ENCODE assay signal across 8 cellular contexts in the genomic region with DNA sequence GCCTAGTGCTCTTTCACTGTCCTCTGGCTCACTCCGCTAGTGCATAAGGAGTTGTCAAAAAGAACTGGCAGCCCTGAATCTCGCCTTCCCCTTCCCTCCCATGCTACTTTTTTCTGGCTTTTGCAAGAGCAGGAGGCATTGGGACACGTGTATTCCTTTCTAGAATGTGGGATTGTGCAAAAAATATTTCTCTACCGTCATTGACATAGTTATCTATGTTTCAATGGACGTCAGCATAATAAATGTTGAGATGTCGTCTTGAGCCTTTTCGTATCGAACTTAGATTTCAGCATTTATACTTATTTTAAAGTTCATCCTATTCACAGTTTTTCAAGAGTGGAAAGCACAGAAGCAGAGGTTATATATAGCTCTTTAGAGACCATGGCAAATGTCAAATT. TPM values are rescaled to one million over a fixed set of nuclear protein-coding genes. Genes with fewer than 3 reads are reported as not detected.
DNase-seq lines count a peak whose midpoint lies in the region; ATAC-seq, FAIRE-seq and TF ChIP-seq lines count a peak whose summit lies in the region.

No MANE protein-coding gene starts in this region.

- no peaks in the 10 kb centered on the region for H3K4me1 ChIP-seq in thymus (ENCODE audit: control insufficient read depth, insufficient read depth, low read length)

- peak overlapping the region; percentile 98 for H3K4me3 Mint-ChIP-seq in activated CD8-positive, alpha-beta memory T cell treated with anti-CD3 and anti-CD28 coated beads, Interleukin-2, amount 10 ng/mL, durations not matched to agents 7 days and 5 days

- no peaks in the 10 kb centered on the region for H3K36me3 ChIP-seq in thymus (ENCODE audit: control insufficient read depth, insufficient read depth)

- no peak for ATAC-seq in activated CD8-positive, alpha-beta memory T cell treated with anti-CD3 and anti-CD28 coated beads, Interleukin-2, amount 10 ng/mL, durations not matched to agents 7 days and 5 days
- ATAC-seq in HG02981 (IDR thresholded peaks at IDR 0.05; ENCODE audit: unreplicated experiment) (no peak), GM18498 (IDR thresholded peaks at IDR 0.05; ENCODE audit: unreplicated experiment) (no peak)

- no peaks in the 10 kb centered on the region for H3K9me3 ChIP-seq in thymus (ENCODE audit: control insufficient read depth)

- 9 to 12% methylated on average over 8 of the region's 8 CpGs for WGBS in lower leg skin, 2 donors
- WGBS in thymus, result 25% methylated on average over 8 of the region's 8 CpGs

- H3K36me3 Mint-ChIP-seq in activated CD8-positive, alpha-beta memory T cell treated with anti-CD3 and anti-CD28 coated beads, Interleukin-2, amount 10 ng/mL, durations not matched to agents 7 days and 5 days, result peaks cover 24% of the 10 kb centered on the region

- in situ Hi-C loops in astrocyte of the spinal cord (cut with HindIII; ENCODE audit: low sequenced_read_pairs), result no loop called here

- peak overlapping the region; percentile 86 for H3K27ac ChIP-seq in thymus (ENCODE audit: low read depth)

- H3K9me3 Mint-ChIP-seq in activated CD8-positive, alpha-beta memory T cell treated with anti-CD3 and anti-CD28 coated beads, Interleukin-2, amount 10 ng/mL, durations not matched to agents 7 days and 5 days (ENCODE audit: low read depth), result no peaks in the 10 kb centered on the region

- H3K4me3 ChIP-seq in astrocyte of the spinal cord (ENCODE audit: low read depth, low read length) (peak overlapping the region; percentile 69), lower leg skin (ENCODE audit: low read depth, poor library complexity, severe bottlenecking) (peak overlapping the region; percentile 38), thymus (ENCODE audit: low read length) (peak overlapping the region; percentile 70)

- peaks cover 3% of the 10 kb centered on the region for H3K27me3 Mint-ChIP-seq in activated CD8-positive, alpha-beta memory T cell treated with anti-CD3 and anti-CD28 coated beads, Interleukin-2, amount 10 ng/mL, durations not matched to agents 7 days and 5 days

- peak overlapping the region; percentile 99 for H3K27ac Mint-ChIP-seq in activated CD8-positive, alpha-beta memory T cell treated with anti-CD3 and anti-CD28 coated beads, Interleukin-2, amount 10 ng/mL, durations not matched to agents 7 days and 5 days

- H3K27me3 ChIP-seq in thymus (ENCODE audit: control insufficient read depth, insufficient read depth), result no peaks in the 10 kb centered on the region

- TF ChIP-seq POLR2A in lower leg skin (IDR thresholded peaks at IDR 0.05), result no peak
- no peak for TF ChIP-seq POLR2A in H54 (IDR thresholded peaks at IDR 0.05; ENCODE audit: low read depth, low read length)

- H3K4me1 Mint-ChIP-seq in activated CD8-positive, alpha-beta memory T cell treated with anti-CD3 and anti-CD28 coated beads, Interleukin-2, amount 10 ng/mL, durations not matched to agents 7 days and 5 days, result peaks cover 36% of the 10 kb centered on the region

- no peak for DNase-seq in activated CD8-positive, alpha-beta memory T cell treated with anti-CD3 and anti-CD28 coated beads, Interleukin-2, amount 10 ng/mL, durations not matched to agents 7 days and 5 days
- no peak for DNase-seq in activated CD8-positive, alpha-beta memory T cell treated with anti-CD3 and anti-CD28 coated beads for 24 hours
- DNase-seq in astrocyte of the spinal cord (ENCODE audit: low read depth, low spot score), result no peak
- DNase-seq in lower leg skin (ENCODE audit: low spot score in 2 of 2), result no peak
- no peak for DNase-seq in H54 (ENCODE audit: insufficient read length, low spot score)

- CTCF ChIA-PET in activated CD8-positive, alpha-beta memory T cell treated with anti-CD3 and anti-CD28 coated beads, Interleukin-2, amount 10 ng/mL, durations not matched to agents 7 days and 5 days (lab: Charles Lee), result interaction anchor here (1.3 to 1.9 kb wide), 3 partner anchors 35 to 159 kb away, joined by 3 to 5 read pairs (median 5); no protein-coding TSS in a partner anchor

- TF ChIP-seq CTCF in astrocyte of the spinal cord (IDR thresholded peaks at IDR 0.05; ENCODE audit: low read depth, low read length), result no peak
- no peak for TF ChIP-seq CTCF in lower leg skin (IDR thresholded peaks at IDR 0.05)

- no peak for FAIRE-seq in H54 (lab: Jason Lieb, UNC)

- intact Hi-C loops in lower leg skin (cut with DNase I; ENCODE audit: low total_unique reads), result loop anchor here (2.0 kb wide), 1 partner anchor 39 kb away; no protein-coding TSS in a partner anchor

RNA-seq across cellular contexts. Expression of a gene that starts 0.7 kb away (rescaled TPM):
- 10 to 100 TPM; 23.3 to 28.2 TPM for total RNA-seq in activated CD8-positive, alpha-beta memory T cell treated with anti-CD3 and anti-CD28 coated beads, Interleukin-2, amount 10 ng/mL, durations not matched to agents 7 days and 5 days
- 10 to 100 TPM in 2 of 4 donors, 1 to 10 TPM in 2; 6.6 to 11.4 (median 9.8) TPM for total RNA-seq in lower leg skin
- polyA plus RNA-seq in thymus, result 16.4 TPM

RNA-seq across cellular contexts. Expression of a gene that starts 37.2 kb away (rescaled TPM):
- total RNA-seq in activated CD8-positive, alpha-beta memory T cell treated with anti-CD3 and anti-CD28 coated beads, Interleukin-2, amount 10 ng/mL, durations not matched to agents 7 days and 5 days, result under 1 TPM in 1 of 2 experiments, not detected in 1; 0.16 TPM
- 1 to 10 TPM; 1.9 to 4.4 (median 3.7) TPM for total RNA-seq in lower leg skin
- 1.9 TPM for polyA plus RNA-seq in thymus
